7 cellular contexts compared by ENCODE assay signal in genomic region chr6:45714795-45715507, GRCh38.
DNase-seq lines count a peak whose midpoint lies in the region; ATAC-seq and TF ChIP-seq lines count a peak whose summit lies in the region.

No MANE protein-coding gene starts in this region.

- peaks cover 6% of the 10 kb centered on the region for H3K4me1 Mint-ChIP-seq in WTC11

- TF ChIP-seq RAD21 in liver (IDR thresholded peaks at IDR 0.05) = peak; percentile 98 to 99

- 20% methylated on average over 6 of the region's 6 CpGs for WGBS in liver

- POLR2A ChIA-PET in WTC11 (lab: Charles Lee) = interaction anchor here (0.9 kb wide), 1 partner anchor 1239 kb away, joined by 3 read pairs; no protein-coding TSS in a partner anchor

- no peak overlapping the region for H3K4me3 Mint-ChIP-seq in WTC11

- TF ChIP-seq CTCF in WTC11 (IDR thresholded peaks at IDR 0.05) (0 out of 2 replicates have a peak, but pooled peaks have one; percentile 29), liver (IDR thresholded peaks at IDR 0.05; ENCODE audit: low read depth, low read length, missing input control) (peak; percentile 78)

- CTCF ChIA-PET in WTC11 (lab: Charles Lee) = interaction anchor here (0.6 to 3.5 kb wide), 60 partner anchors 8 to 1245 kb away, joined by 3 to 36 read pairs (median 4); partner anchors contain the start of gene SUPT3H

- no peak overlapping the region for H3K4me3 ChIP-seq in liver (ENCODE audit: low read depth in 1 of 3, low read length in 3 of 3)

- no peak overlapping the region for H3K9ac ChIP-seq in liver (ENCODE audit: low read depth in 1 of 2, low read length in 2 of 2)

- H3K27ac Mint-ChIP-seq in WTC11 = no peak overlapping the region

- H3K4me1 ChIP-seq in liver (ENCODE audit: control insufficient read depth in 4 of 4, insufficient read depth in 4 of 4, low read length in 3 of 4) = peaks cover 0 to 10% (median 0%) of the 10 kb centered on the region in 4 donors

- ATAC-seq in HG02763 (IDR thresholded peaks at IDR 0.05; ENCODE audit: unreplicated experiment) = peak; percentile 31
- ATAC-seq in WTC11 = peak; percentile 97

- H3K27me3 Mint-ChIP-seq in WTC11 (ENCODE audit: low read depth) = no peaks in the 10 kb centered on the region

- H3K27ac ChIP-seq in liver (ENCODE audit: low read depth in 1 of 2, low read length in 2 of 2) = no peak overlapping the region

- no peaks in the 10 kb centered on the region for H3K36me3 ChIP-seq in liver (ENCODE audit: control insufficient read depth in 4 of 4, insufficient read depth in 3 of 4, low read depth in 1 of 4, low read length in 3 of 4)

- peak; percentile 91 for DNase-seq in ELR (ENCODE audit: low read depth)
- peak; percentile 63 for DNase-seq in NCI-H2227 treated with DMSO at 0.1 percent for 48 hours (lab: John Stamatoyannopoulos, UW)
- DNase-seq in WTC11 (ENCODE audit: low spot score) = peak; percentile 50
- peak; percentile 62 to 79 for DNase-seq in dermis microvascular lymphatic vessel endothelial cell (ENCODE audit: low read depth in 2 of 2)
- DNase-seq in stromal cell of bone marrow (ENCODE audit: low read depth) = peak; percentile 78

- H3K9me3 ChIP-seq in liver (ENCODE audit: control insufficient read depth in 4 of 4, low read length in 3 of 4) = no peaks in the 10 kb centered on the region

- H3K9me3 Mint-ChIP-seq in WTC11 = no peaks in the 10 kb centered on the region

- no peaks in the 10 kb centered on the region for H3K36me3 Mint-ChIP-seq in WTC11

- no peaks in the 10 kb centered on the region for H3K27me3 ChIP-seq in liver (ENCODE audit: control insufficient read depth in 4 of 4, insufficient read depth in 4 of 4, low read length in 3 of 4)

TF ChIP-seq in WTC11, 78 proteins besides CTCF, POLR2A, EP300 and RAD21:
- TF ChIP-seq TEAD4 (CRISPR knock-in tag; IDR thresholded peaks at IDR 0.05) (no peak), MLX (CRISPR knock-in tag; IDR thresholded peaks at IDR 0.05) (no peak), ELF4 (CRISPR knock-in tag; IDR thresholded peaks at IDR 0.05; ENCODE audit: low read depth) (no peak), ZNF219 (CRISPR knock-in tag; IDR thresholded peaks at IDR 0.05; ENCODE audit: borderline replicate concordance) (no peak), TP53 (CRISPR knock-in tag; IDR thresholded peaks at IDR 0.05) (no peak), ZBTB21 (CRISPR knock-in tag; IDR thresholded peaks at IDR 0.05; ENCODE audit: borderline replicate concordance) (no peak), NFATC4 (CRISPR knock-in tag; IDR thresholded peaks at IDR 0.05) (no peak), ATF3 (CRISPR knock-in tag; conservative IDR thresholded peaks at IDR 0.05) (no peak)
- TF ChIP-seq, protein P1, sequence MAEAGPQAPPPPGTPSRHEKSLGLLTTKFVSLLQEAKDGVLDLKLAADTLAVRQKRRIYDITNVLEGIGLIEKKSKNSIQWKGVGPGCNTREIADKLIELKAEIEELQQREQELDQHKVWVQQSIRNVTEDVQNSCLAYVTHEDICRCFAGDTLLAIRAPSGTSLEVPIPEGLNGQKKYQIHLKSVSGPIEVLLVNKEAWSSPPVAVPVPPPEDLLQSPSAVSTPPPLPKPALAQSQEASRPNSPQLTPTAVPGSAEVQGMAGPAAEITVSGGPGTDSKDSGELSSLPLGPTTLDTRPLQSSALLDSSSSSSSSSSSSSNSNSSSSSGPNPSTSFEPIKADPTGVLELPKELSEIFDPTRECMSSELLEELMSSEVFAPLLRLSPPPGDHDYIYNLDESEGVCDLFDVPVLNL (CRISPR knock-in tag; IDR thresholded peaks at IDR 0.05; ENCODE audit: borderline replicate concordance, low read depth) = no peak

TF ChIP-seq in liver, 16 proteins besides CTCF, POLR2A, EP300 and RAD21:
- TF ChIP-seq SP1 (IDR thresholded peaks at IDR 0.05) = no peak
- no peak for TF ChIP-seq MAX (IDR thresholded peaks at IDR 0.05)
- TF ChIP-seq ATF3 (IDR thresholded peaks at IDR 0.05) = no peak
- TF ChIP-seq REST (IDR thresholded peaks at IDR 0.05) = no peak
- TF ChIP-seq FOXA2 (IDR thresholded peaks at IDR 0.05) = no peak
- no peak for TF ChIP-seq NR2F2 (IDR thresholded peaks at IDR 0.05)
- TF ChIP-seq RXRA (IDR thresholded peaks at IDR 0.05) = no peak
- no peak for TF ChIP-seq JUND (IDR thresholded peaks at IDR 0.05)
- TF ChIP-seq YY1 (IDR thresholded peaks at IDR 0.05) = no peak
- no peak for TF ChIP-seq HNF4G (IDR thresholded peaks at IDR 0.05)
- no peak for TF ChIP-seq EGR1 (IDR thresholded peaks at IDR 0.05; ENCODE audit: low read depth in 2 of 2)
- no peak for TF ChIP-seq HNF4A (conservative IDR thresholded peaks at IDR 0.05)
- no peak for TF ChIP-seq FOXA1 (IDR thresholded peaks at IDR 0.05)
- no peak for TF ChIP-seq GABPA (IDR thresholded peaks at IDR 0.05 in 1 of 2, conservative IDR thresholded peaks at IDR 0.05 in 1 of 2)
- no peak for TF ChIP-seq TAF1 (conservative IDR thresholded peaks at IDR 0.05)
- TF ChIP-seq, protein P2, sequence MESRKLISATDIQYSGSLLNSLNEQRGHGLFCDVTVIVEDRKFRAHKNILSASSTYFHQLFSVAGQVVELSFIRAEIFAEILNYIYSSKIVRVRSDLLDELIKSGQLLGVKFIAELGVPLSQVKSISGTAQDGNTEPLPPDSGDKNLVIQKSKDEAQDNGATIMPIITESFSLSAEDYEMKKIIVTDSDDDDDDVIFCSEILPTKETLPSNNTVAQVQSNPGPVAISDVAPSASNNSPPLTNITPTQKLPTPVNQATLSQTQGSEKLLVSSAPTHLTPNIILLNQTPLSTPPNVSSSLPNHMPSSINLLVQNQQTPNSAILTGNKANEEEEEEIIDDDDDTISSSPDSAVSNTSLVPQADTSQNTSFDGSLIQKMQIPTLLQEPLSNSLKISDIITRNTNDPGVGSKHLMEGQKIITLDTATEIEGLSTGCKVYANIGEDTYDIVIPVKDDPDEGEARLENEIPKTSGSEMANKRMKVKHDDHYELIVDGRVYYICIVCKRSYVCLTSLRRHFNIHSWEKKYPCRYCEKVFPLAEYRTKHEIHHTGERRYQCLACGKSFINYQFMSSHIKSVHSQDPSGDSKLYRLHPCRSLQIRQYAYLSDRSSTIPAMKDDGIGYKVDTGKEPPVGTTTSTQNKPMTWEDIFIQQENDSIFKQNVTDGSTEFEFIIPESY (IDR thresholded peaks at IDR 0.05) = no peak
